In the genomic region with DNA sequence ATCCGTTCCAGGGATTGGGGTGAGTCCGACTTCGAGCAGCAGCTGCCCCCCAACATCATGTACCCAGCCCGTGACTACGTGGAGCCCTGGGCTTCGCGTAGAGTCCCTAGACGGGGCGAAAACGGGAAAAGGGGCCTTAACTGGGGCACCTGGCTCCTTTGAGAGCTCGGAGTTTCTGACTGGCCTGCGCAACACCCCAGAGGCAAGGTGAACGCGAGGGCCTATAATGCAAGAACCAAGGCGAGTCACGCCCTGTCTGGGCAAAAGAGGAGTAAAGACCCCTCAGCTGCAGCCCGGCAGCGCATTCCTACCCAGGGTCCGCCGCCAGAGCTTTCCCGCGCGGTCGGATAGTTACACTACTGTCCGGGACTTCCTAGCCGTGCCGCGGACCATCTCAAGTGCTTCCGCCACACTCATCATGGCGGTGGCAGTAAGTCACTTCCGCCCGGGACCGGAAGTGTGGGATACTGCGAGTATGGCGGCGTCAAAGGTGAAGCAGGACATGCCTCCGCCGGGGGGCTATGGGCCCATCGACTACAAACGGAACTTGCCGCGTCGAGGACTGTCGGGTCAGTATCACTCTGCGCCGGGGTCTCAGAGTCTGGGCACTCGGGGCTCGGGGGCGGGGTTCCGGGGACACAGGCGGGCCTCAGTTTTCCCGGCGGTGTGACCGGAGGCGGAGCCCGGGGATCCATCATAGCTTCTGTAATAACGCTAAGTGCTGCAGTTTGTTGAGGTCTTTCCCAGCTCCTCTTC, we compare ENCODE assay signal across 1 cellular context.
TF ChIP-seq lines count a peak whose summit lies in the region.

TSS of gene NDUFA13 (plus strand) at position 462 of the 756 bp plus-strand sequence. CDS start at position 476, 14 bp downstream.

TF ChIP-seq in K562, 482 proteins besides CTCF, POLR2A, EP300 and RAD21 (continued from another document and continues in another):
- TF ChIP-seq JUND (IDR thresholded peaks at IDR 0.05; ENCODE audit: borderline replicate concordance, low read depth, low read length) (peak; percentile 74), JUND (tag; IDR thresholded peaks at IDR 0.05; ENCODE audit: borderline replicate concordance, low read depth, low read length) (peak; percentile 58; the same call in 2 of the 3 replicates), ZNF143 (CRISPR knock-in tag; IDR thresholded peaks at IDR 0.05) (no peak), STAG1 (CRISPR knock-in tag; IDR thresholded peaks at IDR 0.05; ENCODE audit: borderline replicate concordance) (no peak), IRF2 (CRISPR knock-in tag; IDR thresholded peaks at IDR 0.05) (no peak), TRIM24 (IDR thresholded peaks at IDR 0.05) (0 out of 4 replicates have a peak, but pooled peaks of 1 of the 2 experiments have one; percentile 45), CBX2 (IDR thresholded peaks at IDR 0.05; ENCODE audit: insufficient read depth, low read length, poor library complexity, severe bottlenecking) (no peak), MED1 (CRISPR knock-in tag; IDR thresholded peaks at IDR 0.05; ENCODE audit: borderline replicate concordance) (no peak), TCF7 (IDR thresholded peaks at IDR 0.05; ENCODE audit: borderline replicate concordance) (no peak), ETV1 (tag; conservative IDR thresholded peaks at IDR 0.05; ENCODE audit: low read depth) (peak; percentile 99), NUFIP1 (IDR thresholded peaks at IDR 0.05; ENCODE audit: partially characterized antibody) (no peak), STAT6 (CRISPR knock-in tag; IDR thresholded peaks at IDR 0.05) (no peak), HMG20B (CRISPR knock-in tag; IDR thresholded peaks at IDR 0.05) (no peak), SAP30 (IDR thresholded peaks at IDR 0.05; ENCODE audit: borderline replicate concordance, insufficient read depth, low read depth, low read length, poor library complexity, severe bottlenecking) (peak; percentile 89), ZNF830 (CRISPR knock-in tag; IDR thresholded peaks at IDR 0.05) (no peak), ZNF766 (CRISPR knock-in tag; conservative IDR thresholded peaks at IDR 0.05) (no peak; the same call in 1 of the 2 replicates), FOXM1 (IDR thresholded peaks at IDR 0.05; ENCODE audit: low read depth) (no peak), FOXM1 (CRISPR knock-in tag; IDR thresholded peaks at IDR 0.05; ENCODE audit: low read depth) (no peak), EP400 (IDR thresholded peaks at IDR 0.05) (peak; percentile 89), PYGO2 (tag; IDR thresholded peaks at IDR 0.05) (no peak), KDM1A (IDR thresholded peaks at IDR 0.05) (no peak), ZNF584 (CRISPR knock-in tag; IDR thresholded peaks at IDR 0.05; ENCODE audit: low read depth) (no peak), HNRNPH1 (optimal IDR thresholded peaks at IDR 0.05; ENCODE audit: low read depth, low read length) (no peak), BRD4 (IDR thresholded peaks at IDR 0.05) (peak; percentile 53; the same call in 1 of the 2 replicates), BACH1 (tag; IDR thresholded peaks at IDR 0.05) (no peak), CGGBP1 (CRISPR knock-in tag; IDR thresholded peaks at IDR 0.05) (no peak), DPF2 (IDR thresholded peaks at IDR 0.05) (no peak), SIRT6 (IDR thresholded peaks at IDR 0.05; ENCODE audit: low read depth, low read length) (no peak), FOXJ3 (CRISPR knock-in tag; IDR thresholded peaks at IDR 0.05) (no peak), ETS2 (tag; IDR thresholded peaks at IDR 0.05; ENCODE audit: borderline replicate concordance, poor library complexity, severe bottlenecking) (no peak), NBN (IDR thresholded peaks at IDR 0.05; ENCODE audit: low read depth) (no peak; the same call in 1 of the 2 replicates), RBM15 (IDR thresholded peaks at IDR 0.05; ENCODE audit: insufficient read depth, low read length) (no peak), MTF1 (CRISPR knock-in tag; IDR thresholded peaks at IDR 0.05; ENCODE audit: borderline replicate concordance) (no peak), CCAR2 (IDR thresholded peaks at IDR 0.05; ENCODE audit: low read depth, low read length) (no peak), ARID4B (CRISPR knock-in tag; IDR thresholded peaks at IDR 0.05) (peak; percentile 89), TSC22D4 (tag; IDR thresholded peaks at IDR 0.05) (no peak), SREBF1 (IDR thresholded peaks at IDR 0.05; ENCODE audit: borderline replicate concordance, low read depth, low read length) (no peak), ZNF780A (CRISPR knock-in tag; IDR thresholded peaks at IDR 0.05) (no peak), ELF4 (CRISPR knock-in tag; IDR thresholded peaks at IDR 0.05) (peak; percentile 91)
- TF ChIP-seq, protein P1, sequence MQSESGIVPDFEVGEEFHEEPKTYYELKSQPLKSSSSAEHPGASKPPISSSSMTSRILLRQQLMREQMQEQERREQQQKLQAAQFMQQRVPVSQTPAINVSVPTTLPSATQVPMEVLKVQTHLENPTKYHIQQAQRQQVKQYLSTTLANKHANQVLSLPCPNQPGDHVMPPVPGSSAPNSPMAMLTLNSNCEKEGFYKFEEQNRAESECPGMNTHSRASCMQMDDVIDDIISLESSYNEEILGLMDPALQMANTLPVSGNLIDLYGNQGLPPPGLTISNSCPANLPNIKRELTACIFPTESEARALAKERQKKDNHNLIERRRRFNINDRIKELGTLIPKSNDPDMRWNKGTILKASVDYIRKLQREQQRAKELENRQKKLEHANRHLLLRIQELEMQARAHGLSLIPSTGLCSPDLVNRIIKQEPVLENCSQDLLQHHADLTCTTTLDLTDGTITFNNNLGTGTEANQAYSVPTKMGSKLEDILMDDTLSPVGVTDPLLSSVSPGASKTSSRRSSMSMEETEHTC (IDR thresholded peaks at IDR 0.05) = no peak
- TF ChIP-seq, protein P2, sequence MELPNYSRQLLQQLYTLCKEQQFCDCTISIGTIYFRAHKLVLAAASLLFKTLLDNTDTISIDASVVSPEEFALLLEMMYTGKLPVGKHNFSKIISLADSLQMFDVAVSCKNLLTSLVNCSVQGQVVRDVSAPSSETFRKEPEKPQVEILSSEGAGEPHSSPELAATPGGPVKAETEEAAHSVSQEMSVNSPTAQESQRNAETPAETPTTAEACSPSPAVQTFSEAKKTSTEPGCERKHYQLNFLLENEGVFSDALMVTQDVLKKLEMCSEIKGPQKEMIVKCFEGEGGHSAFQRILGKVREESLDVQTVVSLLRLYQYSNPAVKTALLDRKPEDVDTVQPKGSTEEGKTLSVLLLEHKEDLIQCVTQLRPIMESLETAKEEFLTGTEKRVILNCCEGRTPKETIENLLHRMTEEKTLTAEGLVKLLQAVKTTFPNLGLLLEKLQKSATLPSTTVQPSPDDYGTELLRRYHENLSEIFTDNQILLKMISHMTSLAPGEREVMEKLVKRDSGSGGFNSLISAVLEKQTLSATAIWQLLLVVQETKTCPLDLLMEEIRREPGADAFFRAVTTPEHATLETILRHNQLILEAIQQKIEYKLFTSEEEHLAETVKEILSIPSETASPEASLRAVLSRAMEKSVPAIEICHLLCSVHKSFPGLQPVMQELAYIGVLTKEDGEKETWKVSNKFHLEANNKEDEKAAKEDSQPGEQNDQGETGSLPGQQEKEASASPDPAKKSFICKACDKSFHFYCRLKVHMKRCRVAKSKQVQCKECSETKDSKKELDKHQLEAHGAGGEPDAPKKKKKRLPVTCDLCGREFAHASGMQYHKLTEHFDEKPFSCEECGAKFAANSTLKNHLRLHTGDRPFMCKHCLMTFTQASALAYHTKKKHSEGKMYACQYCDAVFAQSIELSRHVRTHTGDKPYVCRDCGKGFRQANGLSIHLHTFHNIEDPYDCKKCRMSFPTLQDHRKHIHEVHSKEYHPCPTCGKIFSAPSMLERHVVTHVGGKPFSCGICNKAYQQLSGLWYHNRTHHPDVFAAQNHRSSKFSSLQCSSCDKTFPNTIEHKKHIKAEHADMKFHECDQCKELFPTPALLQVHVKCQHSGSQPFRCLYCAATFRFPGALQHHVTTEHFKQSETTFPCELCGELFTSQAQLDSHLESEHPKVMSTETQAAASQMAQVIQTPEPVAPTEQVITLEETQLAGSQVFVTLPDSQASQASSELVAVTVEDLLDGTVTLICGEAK (IDR thresholded peaks at IDR 0.05) = peak; percentile 98
- TF ChIP-seq, protein P2 (CRISPR knock-in tag; IDR thresholded peaks at IDR 0.05) = no peak
- TF ChIP-seq, protein P3, sequence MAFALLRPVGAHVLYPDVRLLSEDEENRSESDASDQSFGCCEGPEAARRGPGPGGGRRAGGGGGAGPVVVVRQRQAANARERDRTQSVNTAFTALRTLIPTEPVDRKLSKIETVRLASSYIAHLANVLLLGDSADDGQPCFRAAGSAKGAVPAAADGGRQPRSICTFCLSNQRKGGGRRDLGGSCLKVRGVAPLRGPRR (CRISPR knock-in tag; IDR thresholded peaks at IDR 0.05) = no peak
- TF ChIP-seq, protein P4, sequence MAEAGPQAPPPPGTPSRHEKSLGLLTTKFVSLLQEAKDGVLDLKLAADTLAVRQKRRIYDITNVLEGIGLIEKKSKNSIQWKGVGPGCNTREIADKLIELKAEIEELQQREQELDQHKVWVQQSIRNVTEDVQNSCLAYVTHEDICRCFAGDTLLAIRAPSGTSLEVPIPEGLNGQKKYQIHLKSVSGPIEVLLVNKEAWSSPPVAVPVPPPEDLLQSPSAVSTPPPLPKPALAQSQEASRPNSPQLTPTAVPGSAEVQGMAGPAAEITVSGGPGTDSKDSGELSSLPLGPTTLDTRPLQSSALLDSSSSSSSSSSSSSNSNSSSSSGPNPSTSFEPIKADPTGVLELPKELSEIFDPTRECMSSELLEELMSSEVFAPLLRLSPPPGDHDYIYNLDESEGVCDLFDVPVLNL (CRISPR knock-in tag; IDR thresholded peaks at IDR 0.05; ENCODE audit: low read depth) = no peak
